25 cellular contexts compared by ENCODE assay signal in genomic region chr18:48638451-48638850, GRCh38.
"Had no signal": no experiment of that assay in that cellular context is flagged by ENCODE, and none has a peak within 500 bp of the region (broad histone marks: within the 10 kb centered on the region; RNA-seq: fewer than 3 reads in every experiment).

No MANE protein-coding gene starts in this region.

- H3K36me3 ChIP-seq: colonic mucosa, thoracic aorta, transverse colon had no signal

- H3K4me1 ChIP-seq: colonic mucosa, right atrium auricular region, stomach, transverse colon had no signal

- H2AFZ ChIP-seq: hepatocyte had no signal

- H3K4me2 ChIP-seq: hepatocyte had no signal

- H3K27me3 Mint-ChIP-seq: naive B cell; stimulated activated naive B cell treated with anti-CD40 and anti-IgM and Interleukin-4, amounts not matched to agents 10 μg/mL and 1 μg/mL and 100 μg/mL, for 72 hours had no signal

- H3K9me3 ChIP-seq: colonic mucosa, right atrium auricular region, sigmoid colon, stomach, thoracic aorta, transverse colon had no signal

- H3K4me1 Mint-ChIP-seq: endodermal cell; naive B cell; stimulated activated naive B cell treated with anti-CD40 and anti-IgM and Interleukin-4, amounts not matched to agents 10 μg/mL and 1 μg/mL and 100 μg/mL, for 72 hours had no signal

- H3K4me3 ChIP-seq: colonic mucosa, hepatocyte, lung, right atrium auricular region, sigmoid colon, skin epidermis, stomach, thoracic aorta, transverse colon had no signal

- H3K27ac ChIP-seq: colonic mucosa, foreskin keratinocyte, hepatocyte, right atrium auricular region, sigmoid colon, skin epidermis, stomach, thoracic aorta, transverse colon had no signal

- H3K27ac Mint-ChIP-seq: endodermal cell; stimulated activated naive B cell treated with anti-CD40 and anti-IgM and Interleukin-4, amounts not matched to agents 10 μg/mL and 1 μg/mL and 100 μg/mL, for 72 hours had no signal

- H3K4me3 Mint-ChIP-seq: endodermal cell; naive B cell; neural crest cell; stimulated activated naive B cell treated with anti-CD40 and anti-IgM and Interleukin-4, amounts not matched to agents 10 μg/mL and 1 μg/mL and 100 μg/mL, for 72 hours had no signal

- DNase-seq: cerebellar nuclear complex; colonic mucosa; dermis blood vessel endothelial cell; endodermal cell; erythroblast; foreskin keratinocyte; kidney; left colon; left ventricle myocardium superior; mesenchymal stem cell; naive B cell; occipital lobe; sigmoid colon; stimulated activated CD4-positive, alpha-beta T cell treated with anti-CD3 and anti-CD28 coated beads, Interleukin-2, amount 100 ng/mL, for 24 hours; stimulated activated CD4-positive, alpha-beta T cell treated with anti-CD3 and anti-CD28 coated beads, Interleukin-4, amount 100 ng/mL, for 4 hours; stimulated activated naive B cell treated with anti-CD40 and anti-IgM and Interleukin-4, amounts not matched to agents 10 μg/mL and 1 μg/mL and 100 μg/mL, for 72 hours; stomach; substantia nigra; transverse colon had no signal

- ATAC-seq: left colon; stimulated activated naive B cell treated with anti-CD40 and anti-IgM and Interleukin-4, amounts not matched to agents 10 μg/mL and 1 μg/mL and 100 μg/mL, for 72 hours had no signal

- H3K27me3 ChIP-seq: colonic mucosa, foreskin keratinocyte, hepatocyte, right atrium auricular region, sigmoid colon, stomach, transverse colon had no signal
